In the genomic region with DNA sequence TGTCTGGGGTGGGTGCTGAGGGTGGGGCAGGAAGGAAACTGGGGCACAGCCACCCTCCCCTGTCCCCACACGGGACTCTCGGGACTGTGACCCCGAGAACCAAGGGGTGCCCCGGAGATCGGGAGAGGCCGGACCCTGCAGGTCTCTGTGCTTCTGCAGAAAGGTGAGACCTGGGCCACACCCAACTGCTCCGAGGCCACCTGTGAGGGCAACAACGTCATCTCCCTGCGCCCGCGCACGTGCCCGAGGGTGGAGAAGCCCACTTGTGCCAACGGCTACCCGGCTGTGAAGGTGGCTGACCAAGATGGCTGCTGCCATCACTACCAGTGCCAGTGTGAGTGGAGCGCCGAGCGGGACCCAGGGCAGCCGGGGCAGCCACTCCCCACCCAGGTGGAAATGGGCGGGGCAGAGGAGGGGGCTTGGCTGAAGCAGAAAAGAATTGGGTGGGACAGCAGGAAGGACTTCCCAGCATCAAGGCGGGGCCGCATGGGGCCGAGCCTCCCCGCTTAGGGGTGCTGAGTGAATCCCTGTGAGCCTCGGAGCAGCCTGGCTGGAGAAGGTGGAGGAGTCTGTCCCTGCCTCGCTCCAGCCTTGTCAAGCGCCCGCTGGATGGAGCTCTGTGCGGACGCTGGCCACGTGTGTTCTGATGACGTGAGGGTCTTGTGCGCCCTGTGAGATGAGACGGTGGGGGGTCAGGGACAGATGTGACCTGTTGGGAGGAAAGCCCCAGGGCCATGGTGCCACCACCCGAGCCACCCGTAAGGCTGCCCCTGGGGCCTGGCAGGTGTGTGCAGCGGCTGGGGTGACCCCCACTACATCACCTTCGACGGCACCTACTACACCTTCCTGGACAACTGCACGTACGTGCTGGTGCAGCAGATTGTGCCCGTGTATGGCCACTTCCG, we compare ENCODE assay signal across 19 cellular contexts. TPM values are rescaled to one million over a fixed set of nuclear protein-coding genes. Genes with fewer than 3 reads are reported as not detected.
DNase-seq lines count a peak whose midpoint lies in the region; ATAC-seq and TF ChIP-seq lines count a peak whose summit lies in the region.
"Had no signal": no experiment of that assay in that cellular context is flagged by ENCODE, and none has a peak within 500 bp of the region (broad histone marks: within the 10 kb centered on the region; RNA-seq: fewer than 3 reads in every experiment).

No MANE protein-coding gene starts in this region.

- ATAC-seq in Right ventricle myocardium superior (ENCODE audit: poor library complexity): no peak
- ATAC-seq in left cardiac atrium: no peak
- no peak for ATAC-seq in natural killer cell
- ATAC-seq: foreskin keratinocyte had no signal

- H3K4me1 Mint-ChIP-seq in natural killer cell: no peaks in the 10 kb centered on the region
- H3K4me1 Mint-ChIP-seq: memory B cell, nephron progenitor cell had no signal

- TF ChIP-seq CTCF in coronary artery (IDR thresholded peaks at IDR 0.05) (no peak), natural killer cell (IDR thresholded peaks at IDR 0.05) (no peak), GM13976 (IDR thresholded peaks at IDR 0.05; ENCODE audit: borderline replicate concordance, control extremely low read depth, extremely low read depth, insufficient read depth, missing control alignments) (no peak)

- in situ Hi-C loops in GM13976 (cut with MboI; ENCODE audit: low sequenced_read_pairs, unreplicated experiment): no loop called here

- no peak overlapping the region for H3K27ac ChIP-seq in coronary artery
- H3K27ac ChIP-seq: foreskin keratinocyte, SK-N-MC had no signal

- DNase-seq in Right ventricle myocardium superior: peak; percentile 39
- DNase-seq in left cardiac atrium: no peak
- DNase-seq in coronary artery (ENCODE audit: low spot score): peak; percentile 68
- DNase-seq in natural killer cell: peak; percentile 12
- no peak for DNase-seq in H4 (ENCODE audit: low spot score)
- DNase-seq in GM13976 (ENCODE audit: low spot score): no peak
- DNase-seq in erythroblast (lab: John Stamatoyannopoulos, UW): no peak
- DNase-seq in GDM1 (lab: John Stamatoyannopoulos, UW): no peak
- DNase-seq: activated CD4-positive, alpha-beta T cell treated with anti-CD3 and anti-CD28 coated beads, Interleukin-2, amount 50 U/mL, for 4 hours; activated T-cell treated with anti-CD3 and anti-CD28 coated beads, Interleukin-2, amount 50 U/mL, for 48 hours; amniotic stem cell; foreskin keratinocyte; NCI-H1694 treated with DMSO at 0.1 percent for 48 hours; NCI-H524 treated with DMSO at 0.1 percent for 48 hours; nephron progenitor cell; retina had no signal

- no peaks in the 10 kb centered on the region for H3K27me3 Mint-ChIP-seq in natural killer cell (ENCODE audit: low read depth in 2 of 2)

- H3K36me3 Mint-ChIP-seq in natural killer cell: no peaks in the 10 kb centered on the region
- H3K36me3 Mint-ChIP-seq: memory B cell had no signal

- no peak overlapping the region for H3K4me3 Mint-ChIP-seq in natural killer cell
- H3K4me3 Mint-ChIP-seq: memory B cell, nephron progenitor cell had no signal

- no peaks in the 10 kb centered on the region for H3K9me3 Mint-ChIP-seq in natural killer cell
- H3K9me3 Mint-ChIP-seq: memory B cell had no signal

- intact Hi-C loops in Right ventricle myocardium superior (cut with DNase I): no loop called here
- intact Hi-C loops in left cardiac atrium (cut with DNase I): no loop called here
- intact Hi-C loops in natural killer cell (cut with micrococcal nuclease): no loop called here

- no peak overlapping the region for H3K4me3 ChIP-seq in coronary artery
- H3K4me3 ChIP-seq: SK-N-MC had no signal

- no peak overlapping the region for H3K27ac Mint-ChIP-seq in natural killer cell
- H3K27ac Mint-ChIP-seq: memory B cell, nephron progenitor cell had no signal

- TF ChIP-seq POLR2A in erythroblast (IDR thresholded peaks at IDR 0.05; ENCODE audit: low read length): no peak

RNA-seq across cellular contexts. Expression of a gene that starts 29.3 kb away (rescaled TPM):
- total RNA-seq in Right ventricle myocardium superior (not detected), left cardiac atrium (not detected), natural killer cell (not detected)
- total RNA-seq in H4 (2014; rRNA removed; shearing (Covaris generic)): not detected in 2 replicates
- total RNA-seq: foreskin keratinocyte, subcutaneous adipose tissue had no signal

RNA-seq across cellular contexts. Expression of a gene that starts 35.8 kb away (rescaled TPM):
- not detected for total RNA-seq in Right ventricle myocardium superior
- not detected for total RNA-seq in left cardiac atrium
- total RNA-seq in natural killer cell: not detected
- total RNA-seq in H4 (2014; rRNA removed; shearing (Covaris generic)): not detected in 2 replicates
- total RNA-seq: foreskin keratinocyte, subcutaneous adipose tissue had no signal

Comparison
In these comparisons a context has a peak if more than half of its experiments do, and no peak if none do; other contexts are left out.
1. DNase-seq: peak in Right ventricle myocardium superior (single experiment), coronary artery (single experiment) and natural killer cell (single experiment); none in left cardiac atrium (single experiment), H4 (single experiment), GM13976 (single experiment), erythroblast (0 of 2) and GDM1 (single experiment).